Comparison of ENCODE assay signal across 2 cellular contexts in genomic region chr13:39567569-39567968, GRCh38.
TF ChIP-seq lines count a peak whose summit lies in the region.

No MANE protein-coding gene starts in this region.

TF ChIP-seq in GM23338, 12 proteins besides CTCF, POLR2A, EP300 and RAD21:
- TF ChIP-seq JUNB (IDR thresholded peaks at IDR 0.05; ENCODE audit: unreplicated experiment) = no peak
- no peak for TF ChIP-seq POLR2AphosphoS5 (IDR thresholded peaks at IDR 0.05; ENCODE audit: low read depth)

TF ChIP-seq in H1, 55 proteins besides CTCF, POLR2A, EP300 and RAD21:
- TF ChIP-seq CHD7 (IDR thresholded peaks at IDR 0.05; ENCODE audit: insufficient replicate concordance, low read length) (no peak), TCF12 (IDR thresholded peaks at IDR 0.05; ENCODE audit: low read depth, low read length) (no peak), CBX5 (IDR thresholded peaks at IDR 0.05; ENCODE audit: low read depth, low read length) (no peak), NRF1 (IDR thresholded peaks at IDR 0.05; ENCODE audit: low read depth, low read length) (no peak), SP4 (IDR thresholded peaks at IDR 0.05; ENCODE audit: low read length) (no peak), KDM4A (IDR thresholded peaks at IDR 0.05; ENCODE audit: low read depth, low read length, severe bottlenecking) (no peak), CHD2 (IDR thresholded peaks at IDR 0.05; ENCODE audit: low read length) (no peak), POU5F1 (IDR thresholded peaks at IDR 0.05; ENCODE audit: low read depth, low read length) (no peak), CTBP2 (IDR thresholded peaks at IDR 0.05; ENCODE audit: borderline replicate concordance, insufficient read depth, insufficient read length, low read length) (no peak), SAP30 (IDR thresholded peaks at IDR 0.05; ENCODE audit: insufficient read depth, insufficient replicate concordance, low read length) (no peak), SIX5 (IDR thresholded peaks at IDR 0.05; ENCODE audit: low read depth, low read length) (no peak), GABPA (IDR thresholded peaks at IDR 0.05; ENCODE audit: borderline replicate concordance, insufficient read depth, low read length) (no peak), FOSL1 (IDR thresholded peaks at IDR 0.05; ENCODE audit: insufficient read depth, low read depth, low read length) (no peak), NANOG (IDR thresholded peaks at IDR 0.05; ENCODE audit: insufficient read depth, low read depth, low read length, poor library complexity, severe bottlenecking) (no peak)
- TF ChIP-seq, protein P1, sequence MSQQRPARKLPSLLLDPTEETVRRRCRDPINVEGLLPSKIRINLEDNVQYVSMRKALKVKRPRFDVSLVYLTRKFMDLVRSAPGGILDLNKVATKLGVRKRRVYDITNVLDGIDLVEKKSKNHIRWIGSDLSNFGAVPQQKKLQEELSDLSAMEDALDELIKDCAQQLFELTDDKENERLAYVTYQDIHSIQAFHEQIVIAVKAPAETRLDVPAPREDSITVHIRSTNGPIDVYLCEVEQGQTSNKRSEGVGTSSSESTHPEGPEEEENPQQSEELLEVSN (IDR thresholded peaks at IDR 0.05) = no peak
